In genomic region chr20:4759100-4759884, GRCh38 we compare ENCODE assay signal across 11 cellular contexts. TPM values are rescaled to one million over a fixed set of nuclear protein-coding genes. Genes with fewer than 3 reads are reported as not detected.
A peak's percentile ranks its signal among the peaks of the same experiment; 100 is the strongest.
DNase-seq lines count a peak whose midpoint lies in the region; ATAC-seq and TF ChIP-seq lines count a peak whose summit lies in the region.
"Not testable (repeated sequence)": the region's sequence is repeated elsewhere in the genome, so short reads cannot be mapped to it uniquely, and the experiment has no call there.
"Had no signal": no experiment of that assay in that cellular context is flagged by ENCODE, and none has a peak within 500 bp of the region (broad histone marks: within the 10 kb centered on the region; RNA-seq: fewer than 3 reads in every experiment).

No MANE protein-coding gene starts in this region.

- POLR2A ChIA-PET in T-cell (lab: Charles Lee) = not testable (repeated sequence)

- CTCF ChIA-PET in T-cell (lab: Charles Lee) = interaction anchor here (0.7 to 1.3 kb wide), 5 partner anchors 19 to 433 kb away, joined by 3 to 7 read pairs (median 3); no protein-coding TSS in a partner anchor

- H4K8ac ChIP-seq in mesenchymal stem cell (ENCODE audit: low read length) = not testable (repeated sequence)

- H2AFZ ChIP-seq in mesenchymal stem cell (ENCODE audit: low read depth, low read length) = not testable (repeated sequence)

- not testable (repeated sequence) for H3K27ac Mint-ChIP-seq in CD4-positive, CD25-positive, alpha-beta regulatory T cell; T-cell

- not testable (repeated sequence) for H4K91ac ChIP-seq in mesenchymal stem cell (ENCODE audit: low read length)

- H2BK5ac ChIP-seq in mesenchymal stem cell (ENCODE audit: low read depth, low read length, poor library complexity, severe bottlenecking) = not testable (repeated sequence)

- not testable (repeated sequence) for H3K79me1 ChIP-seq in mesenchymal stem cell (replicated peaks; ENCODE audit: low read length, poor library complexity, severe bottlenecking)

- intact Hi-C loops in colonic mucosa (cut with DNase I) = not testable (repeated sequence)

- 52% methylated on average over 16 of the region's 16 CpGs for WGBS in mesenchymal stem cell

- not testable (repeated sequence) for H2BK15ac ChIP-seq in mesenchymal stem cell (ENCODE audit: low read depth, poor library complexity, severe bottlenecking)

- H3K9me3 Mint-ChIP-seq in CD4-positive, CD25-positive, alpha-beta regulatory T cell; T-cell: not testable (repeated sequence)

- in situ Hi-C loops in HAP-1 (cut with MboI; ENCODE audit: low sequenced_read_pairs) = not testable (repeated sequence)

- H3K27ac ChIP-seq in CD4-positive, CD25-positive, alpha-beta regulatory T cell (ENCODE audit: insufficient read depth, low read length, poor library complexity, severe bottlenecking); colonic mucosa; mesenchymal stem cell (ENCODE audit: low read length, poor library complexity, severe bottlenecking): not testable (repeated sequence)

- not testable (repeated sequence) for H2AK5ac ChIP-seq in mesenchymal stem cell (ENCODE audit: low read length, severe bottlenecking)

- not testable (repeated sequence) for H3K4ac ChIP-seq in mesenchymal stem cell (ENCODE audit: low read depth in 1 of 2, low read length in 2 of 2)

- not testable (repeated sequence) for H3K4me2 ChIP-seq in mesenchymal stem cell (ENCODE audit: low read length, poor library complexity, severe bottlenecking)

- not testable (repeated sequence) for H3K4me3 ChIP-seq in CD4-positive, CD25-positive, alpha-beta regulatory T cell (ENCODE audit: low read depth, low read length); HAP-1; colonic mucosa; mesenchymal stem cell (ENCODE audit: insufficient read depth in 1 of 2, low read depth in 1 of 2, low read length in 2 of 2)

- H3K4me3 Mint-ChIP-seq in CD4-positive, CD25-positive, alpha-beta regulatory T cell = peak overlapping the region; percentile 35 to 74 (median 65)
- not testable (repeated sequence) for H3K4me3 Mint-ChIP-seq in T-cell

- H3K4me1 ChIP-seq in CD4-positive, CD25-positive, alpha-beta regulatory T cell (ENCODE audit: control insufficient read depth, insufficient read depth, low read length, poor library complexity, severe bottlenecking); HAP-1; colonic mucosa; mesenchymal stem cell (ENCODE audit: control insufficient read depth, insufficient read depth, low read depth, low read length): not testable (repeated sequence)

- H3K4me1 Mint-ChIP-seq in CD4-positive, CD25-positive, alpha-beta regulatory T cell; T-cell: not testable (repeated sequence)

- DNase-seq in CD4-positive, CD25-positive, alpha-beta regulatory T cell = peak; percentile 11 to 45 (median 32)
- peak; percentile 19 to 72 for DNase-seq in HAP-1 (ENCODE audit: low spot score in 2 of 2)
- DNase-seq in NCI-H2227 treated with DMSO at 0.1 percent for 48 hours (lab: John Stamatoyannopoulos, UW) = peak; percentile 31
- peak in 32 of 34 experiments; percentile 5 to 48 (median 32) for DNase-seq in T-cell
- DNase-seq in activated T-cell treated with anti-CD3 and anti-CD28 coated beads for 1 hour (ENCODE audit: low read depth) = peak; percentile 28
- peak; percentile 54 for DNase-seq in colonic mucosa
- DNase-seq in mesenchymal stem cell = peak; percentile 11
- DNase-seq in stimulated activated CD4-positive, alpha-beta T cell treated with anti-CD3 and anti-CD28 coated beads, Interleukin-4, amount 100 ng/mL, for 48 hours (ENCODE audit: low read depth in 2 of 2) = peak; percentile 25 to 54

- not testable (repeated sequence) for H3K23ac ChIP-seq in mesenchymal stem cell (ENCODE audit: low read length in 2 of 2)

- not testable (repeated sequence) for H3K18ac ChIP-seq in mesenchymal stem cell (ENCODE audit: low read depth in 1 of 2, low read length in 2 of 2)

- H3K9me3 ChIP-seq in CD4-positive, CD25-positive, alpha-beta regulatory T cell (ENCODE audit: control insufficient read depth in 2 of 2, low read length in 2 of 2); HAP-1; colonic mucosa; mesenchymal stem cell (ENCODE audit: control insufficient read depth, low read length): not testable (repeated sequence)

- H3K27me3 ChIP-seq in CD4-positive, CD25-positive, alpha-beta regulatory T cell (ENCODE audit: control insufficient read depth, insufficient read depth, low read length); HAP-1 (ENCODE audit: low read depth); colonic mucosa; mesenchymal stem cell (ENCODE audit: control insufficient read depth in 1 of 2, insufficient read depth in 1 of 2, low read length in 2 of 2): not testable (repeated sequence)

- not testable (repeated sequence) for H3K36me3 ChIP-seq in CD4-positive, CD25-positive, alpha-beta regulatory T cell (ENCODE audit: control insufficient read depth, insufficient read depth, low read length); HAP-1 (replicated peaks); colonic mucosa; mesenchymal stem cell (ENCODE audit: control insufficient read depth in 1 of 2, insufficient read depth in 2 of 2, low read depth in 1 of 2, low read length in 2 of 2)

- not testable (repeated sequence) for H3K9ac ChIP-seq in colonic mucosa (ENCODE audit: low read depth in 2 of 2, low read length in 2 of 2); mesenchymal stem cell (ENCODE audit: low read length)

- H2BK120ac ChIP-seq in mesenchymal stem cell (ENCODE audit: low read depth, low read length) = not testable (repeated sequence)

- not testable (repeated sequence) for ATAC-seq in CD4-positive, CD25-positive, alpha-beta regulatory T cell (ENCODE audit: low read depth in 2 of 2); T-cell (replicated peaks in 1 of 4)

- H3K14ac ChIP-seq in mesenchymal stem cell (ENCODE audit: low read length in 2 of 2) = not testable (repeated sequence)

- not testable (repeated sequence) for TF ChIP-seq CTCF in colonic mucosa (IDR thresholded peaks at IDR 0.05)

- not testable (repeated sequence) for H2BK12ac ChIP-seq in mesenchymal stem cell (ENCODE audit: low read length in 2 of 2)

- H3K27me3 Mint-ChIP-seq in CD4-positive, CD25-positive, alpha-beta regulatory T cell = peaks cover 28% of the 10 kb centered on the region
- not testable (repeated sequence) for H3K27me3 Mint-ChIP-seq in T-cell

- not testable (repeated sequence) for H3K36me3 Mint-ChIP-seq in CD4-positive, CD25-positive, alpha-beta regulatory T cell; T-cell

RNA-seq across cellular contexts. Expression of gene PRND, which starts 37.6 kb away (rescaled TPM):
- not detected for total RNA-seq in CD4-positive, CD25-positive, alpha-beta regulatory T cell
- polyA plus RNA-seq in CD4-positive, CD25-positive, alpha-beta regulatory T cell = under 1 TPM in 3 of 4 donors, not detected in 1; 0.05 to 0.26 (median 0.17) TPM
- total RNA-seq in T-cell = not detected
- total RNA-seq in colonic mucosa = under 1 TPM in 1 of 2 donors, not detected in 1; 0.27 TPM
- polyA plus RNA-seq in mesenchymal stem cell (2013, experiment 1 of 2) = not detected
- not detected for polyA plus RNA-seq in mesenchymal stem cell (2013, experiment 2 of 2)
- total RNA-seq: activated T-helper 17 cell treated with anti-CD3 and anti-CD28 coated beads, Interleukin-2, amount 50 U/mL, for 72 hours; mucosa of gallbladder had no signal
- polyA plus RNA-seq: heart left ventricle had no signal
